In genomic region chr20:35468671-35469334, GRCh38 we compare ENCODE assay signal across 1 cellular context.
TF ChIP-seq lines count a peak whose summit lies in the region.

No MANE protein-coding gene starts in this region.

TF ChIP-seq in IMR-90, 13 proteins besides CTCF, POLR2A, EP300 and RAD21:
- TF ChIP-seq ELK1 (IDR thresholded peaks at IDR 0.05; ENCODE audit: borderline replicate concordance, low read depth, low read length) (no peak), CEBPB (IDR thresholded peaks at IDR 0.05; ENCODE audit: low read depth, low read length) (peak; percentile 86), RFX5 (IDR thresholded peaks at IDR 0.05; ENCODE audit: low read depth, low read length) (no peak)
